Comparison of ENCODE assay signal across 1 cellular context in genomic region chr4:83501671-83502070, GRCh38. TPM values are rescaled to one million over a fixed set of nuclear protein-coding genes. Genes with fewer than 3 reads are reported as not detected.
"Had no signal": no experiment of that assay in that cellular context is flagged by ENCODE, and none has a peak within 500 bp of the region (broad histone marks: within the 10 kb centered on the region; RNA-seq: fewer than 3 reads in every experiment).

No MANE protein-coding gene starts in this region.

RNA-seq across cellular contexts. Expression of gene GPAT3, which starts 34.2 kb away (rescaled TPM):
- polyA plus RNA-seq: IgD-negative memory B cell had no signal
